ENCODE assay signal across 27 cellular contexts in the genomic region with DNA sequence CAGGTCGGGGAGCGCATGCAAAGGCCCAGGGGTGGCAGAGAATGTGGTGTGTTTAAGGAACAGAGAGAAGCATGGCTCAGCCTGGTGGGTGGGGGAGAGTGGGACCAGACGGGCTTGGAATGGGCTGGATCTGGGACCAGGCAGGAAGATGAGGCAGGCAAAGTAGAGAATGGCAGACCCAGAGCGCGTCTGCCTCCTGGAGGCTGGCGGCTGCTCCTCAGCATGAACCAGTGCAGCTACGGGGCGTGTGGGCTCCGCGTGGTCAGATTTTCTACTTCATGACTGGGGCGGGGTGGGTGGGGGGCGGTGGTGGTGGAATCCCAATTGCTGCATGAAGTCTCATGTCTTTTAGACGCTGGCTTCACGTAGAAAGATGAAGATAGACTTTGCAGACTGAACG.
"Had no signal": no experiment of that assay in that cellular context is flagged by ENCODE, and none has a peak within 500 bp of the region (broad histone marks: within the 10 kb centered on the region; RNA-seq: fewer than 3 reads in every experiment).

No MANE protein-coding gene starts in this region.

- H3K9me3 ChIP-seq: colonic mucosa, heart left ventricle, pancreas, psoas muscle, sigmoid colon had no signal

- H3K27ac Mint-ChIP-seq: activated naive CD8-positive, alpha-beta T cell; activated T-cell treated with anti-CD3 and anti-CD28 coated beads, Interleukin-2, amount 50 U/mL, for 72 hours; nephron; stimulated activated effector memory CD8-positive, alpha-beta T cell treated with anti-CD3 and anti-CD28 coated beads, Interleukin-12 subunit alpha, Interleukin-12 subunit beta, amount 100 ng/mL, for 72 hours; stimulated activated naive CD8-positive, alpha-beta T cell treated with anti-CD3 and anti-CD28 coated beads, Interleukin-15, Interleukin-2, amounts not matched to agents 100 ng/mL and 50 ng/mL, for 24 hours had no signal

- H3K36me3 Mint-ChIP-seq: activated naive CD8-positive, alpha-beta T cell; stimulated activated effector memory CD8-positive, alpha-beta T cell treated with anti-CD3 and anti-CD28 coated beads, Interleukin-12 subunit alpha, Interleukin-12 subunit beta, amount 100 ng/mL, for 72 hours had no signal

- H3K27me3 Mint-ChIP-seq: activated naive CD8-positive, alpha-beta T cell; stimulated activated naive CD8-positive, alpha-beta T cell treated with anti-CD3 and anti-CD28 coated beads, Interleukin-15, Interleukin-2, amounts not matched to agents 100 ng/mL and 50 ng/mL, for 24 hours had no signal

- H3K4me3 Mint-ChIP-seq: activated naive CD8-positive, alpha-beta T cell; activated T-cell treated with anti-CD3 and anti-CD28 coated beads, Interleukin-2, amount 50 U/mL, for 72 hours; nephron; stimulated activated effector memory CD8-positive, alpha-beta T cell treated with anti-CD3 and anti-CD28 coated beads, Interleukin-12 subunit alpha, Interleukin-12 subunit beta, amount 100 ng/mL, for 72 hours; stimulated activated naive CD8-positive, alpha-beta T cell treated with anti-CD3 and anti-CD28 coated beads, Interleukin-15, Interleukin-2, amounts not matched to agents 100 ng/mL and 50 ng/mL, for 24 hours had no signal

- H3K27ac ChIP-seq: body of pancreas, cardiac muscle cell, colonic mucosa, heart left ventricle, pancreas, psoas muscle, sigmoid colon had no signal

- ATAC-seq: activated T-cell treated with anti-CD3 and anti-CD28 coated beads, Interleukin-2, amount 50 U/mL, for 72 hours; body of pancreas; left cardiac atrium; left ventricle myocardium superior; pancreas; psoas muscle; stimulated activated effector memory CD8-positive, alpha-beta T cell treated with anti-CD3 and anti-CD28 coated beads, Interleukin-12 subunit alpha, Interleukin-12 subunit beta, amount 100 ng/mL, for 72 hours had no signal

- H3K27me3 ChIP-seq: body of pancreas, cardiac muscle cell, colonic mucosa, foreskin keratinocyte, pancreas, sigmoid colon had no signal

- H3K36me3 ChIP-seq: cardiac muscle cell, colonic mucosa, heart left ventricle, pancreas, sigmoid colon had no signal

- DNase-seq: activated CD4-positive, alpha-beta T cell treated with anti-CD3 and anti-CD28 coated beads for 4 hours; activated CD4-positive, alpha-beta T cell treated with anti-CD3 and anti-CD28 coated beads, Interleukin-2, amount 50 U/mL, for 4 hours; activated naive CD4-positive, alpha-beta T cell; activated T-cell treated with anti-CD3 and anti-CD28 coated beads for 4 hours; activated T-cell treated with anti-CD3 and anti-CD28 coated beads, Interleukin-2, amount 50 U/mL, for 72 hours; anterior cingulate cortex; body of pancreas; cerebellar nuclear complex; colonic mucosa; effector CD8-positive, alpha-beta T cell; heart left ventricle; hypothalamus; left cardiac atrium; left ventricle myocardium superior; nucleus accumbens; pancreas; psoas muscle; sigmoid colon; small intestine; stimulated activated CD4-positive, alpha-beta T cell treated with anti-CD3 and anti-CD28 coated beads, Interleukin-4, amount 100 ng/mL, for 24 hours; T-helper 1 cell had no signal

- H3K4me3 ChIP-seq: body of pancreas, cardiac muscle cell, colonic mucosa, heart left ventricle, pancreas, psoas muscle, sigmoid colon had no signal

- H3K9me3 Mint-ChIP-seq: activated T-cell treated with anti-CD3 and anti-CD28 coated beads, Interleukin-2, amount 50 U/mL, for 72 hours; nephron; stimulated activated naive CD8-positive, alpha-beta T cell treated with anti-CD3 and anti-CD28 coated beads, Interleukin-15, Interleukin-2, amounts not matched to agents 100 ng/mL and 50 ng/mL, for 24 hours had no signal

- H3K4me1 Mint-ChIP-seq: nephron; stimulated activated effector memory CD8-positive, alpha-beta T cell treated with anti-CD3 and anti-CD28 coated beads, Interleukin-12 subunit alpha, Interleukin-12 subunit beta, amount 100 ng/mL, for 72 hours had no signal

- H3K4me1 ChIP-seq: body of pancreas, colonic mucosa, heart left ventricle, pancreas, psoas muscle, sigmoid colon had no signal
